2 cellular contexts compared by ENCODE assay signal in the genomic region with DNA sequence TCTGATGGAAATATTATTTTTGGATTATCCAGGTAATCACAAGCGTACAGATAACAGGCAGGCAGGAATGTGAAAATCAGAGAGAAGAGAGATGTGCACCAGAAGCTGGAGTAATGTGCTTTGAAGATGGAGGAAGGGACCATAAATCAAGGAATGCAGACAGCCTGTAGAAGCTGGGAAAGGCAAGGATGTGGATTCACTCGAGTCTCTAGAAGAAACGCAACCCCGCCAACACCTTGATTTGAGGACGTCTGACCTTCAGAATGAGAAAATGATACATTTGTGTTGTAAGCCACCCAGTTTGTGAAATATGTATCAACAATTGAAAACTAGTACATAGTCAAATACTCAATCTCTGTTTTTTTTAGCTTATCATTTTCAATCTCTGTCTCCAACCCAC.
TF ChIP-seq lines count a peak whose summit lies in the region.

No MANE protein-coding gene starts in this region.

TF ChIP-seq in GM23338, 12 proteins besides CTCF, POLR2A, EP300 and RAD21:
- TF ChIP-seq EZH2 (IDR thresholded peaks at IDR 0.05; ENCODE audit: low read depth, unreplicated experiment) = no peak
- TF ChIP-seq NANOG (IDR thresholded peaks at IDR 0.05; ENCODE audit: borderline replicate concordance) = no peak
- TF ChIP-seq, protein P1, sequence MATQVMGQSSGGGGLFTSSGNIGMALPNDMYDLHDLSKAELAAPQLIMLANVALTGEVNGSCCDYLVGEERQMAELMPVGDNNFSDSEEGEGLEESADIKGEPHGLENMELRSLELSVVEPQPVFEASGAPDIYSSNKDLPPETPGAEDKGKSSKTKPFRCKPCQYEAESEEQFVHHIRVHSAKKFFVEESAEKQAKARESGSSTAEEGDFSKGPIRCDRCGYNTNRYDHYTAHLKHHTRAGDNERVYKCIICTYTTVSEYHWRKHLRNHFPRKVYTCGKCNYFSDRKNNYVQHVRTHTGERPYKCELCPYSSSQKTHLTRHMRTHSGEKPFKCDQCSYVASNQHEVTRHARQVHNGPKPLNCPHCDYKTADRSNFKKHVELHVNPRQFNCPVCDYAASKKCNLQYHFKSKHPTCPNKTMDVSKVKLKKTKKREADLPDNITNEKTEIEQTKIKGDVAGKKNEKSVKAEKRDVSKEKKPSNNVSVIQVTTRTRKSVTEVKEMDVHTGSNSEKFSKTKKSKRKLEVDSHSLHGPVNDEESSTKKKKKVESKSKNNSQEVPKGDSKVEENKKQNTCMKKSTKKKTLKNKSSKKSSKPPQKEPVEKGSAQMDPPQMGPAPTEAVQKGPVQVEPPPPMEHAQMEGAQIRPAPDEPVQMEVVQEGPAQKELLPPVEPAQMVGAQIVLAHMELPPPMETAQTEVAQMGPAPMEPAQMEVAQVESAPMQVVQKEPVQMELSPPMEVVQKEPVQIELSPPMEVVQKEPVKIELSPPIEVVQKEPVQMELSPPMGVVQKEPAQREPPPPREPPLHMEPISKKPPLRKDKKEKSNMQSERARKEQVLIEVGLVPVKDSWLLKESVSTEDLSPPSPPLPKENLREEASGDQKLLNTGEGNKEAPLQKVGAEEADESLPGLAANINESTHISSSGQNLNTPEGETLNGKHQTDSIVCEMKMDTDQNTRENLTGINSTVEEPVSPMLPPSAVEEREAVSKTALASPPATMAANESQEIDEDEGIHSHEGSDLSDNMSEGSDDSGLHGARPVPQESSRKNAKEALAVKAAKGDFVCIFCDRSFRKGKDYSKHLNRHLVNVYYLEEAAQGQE (IDR thresholded peaks at IDR 0.05; ENCODE audit: unreplicated experiment) = no peak
- no peak for TF ChIP-seq JUNB (IDR thresholded peaks at IDR 0.05; ENCODE audit: unreplicated experiment)
- TF ChIP-seq, protein P2, sequence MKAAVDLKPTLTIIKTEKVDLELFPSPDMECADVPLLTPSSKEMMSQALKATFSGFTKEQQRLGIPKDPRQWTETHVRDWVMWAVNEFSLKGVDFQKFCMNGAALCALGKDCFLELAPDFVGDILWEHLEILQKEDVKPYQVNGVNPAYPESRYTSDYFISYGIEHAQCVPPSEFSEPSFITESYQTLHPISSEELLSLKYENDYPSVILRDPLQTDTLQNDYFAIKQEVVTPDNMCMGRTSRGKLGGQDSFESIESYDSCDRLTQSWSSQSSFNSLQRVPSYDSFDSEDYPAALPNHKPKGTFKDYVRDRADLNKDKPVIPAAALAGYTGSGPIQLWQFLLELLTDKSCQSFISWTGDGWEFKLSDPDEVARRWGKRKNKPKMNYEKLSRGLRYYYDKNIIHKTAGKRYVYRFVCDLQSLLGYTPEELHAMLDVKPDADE (IDR thresholded peaks at IDR 0.05) = no peak

TF ChIP-seq in H1, 55 proteins besides CTCF, POLR2A, EP300 and RAD21:
- TF ChIP-seq KDM4A (IDR thresholded peaks at IDR 0.05; ENCODE audit: low read depth, low read length, severe bottlenecking) (no peak), ZNF274 (IDR thresholded peaks at IDR 0.05; ENCODE audit: borderline replicate concordance, extremely low read depth, low read length) (no peak), POU5F1 (IDR thresholded peaks at IDR 0.05; ENCODE audit: low read depth, low read length) (no peak)
TF ChIP-seq in H1: peak in this region for 0.
